In the genomic region with DNA sequence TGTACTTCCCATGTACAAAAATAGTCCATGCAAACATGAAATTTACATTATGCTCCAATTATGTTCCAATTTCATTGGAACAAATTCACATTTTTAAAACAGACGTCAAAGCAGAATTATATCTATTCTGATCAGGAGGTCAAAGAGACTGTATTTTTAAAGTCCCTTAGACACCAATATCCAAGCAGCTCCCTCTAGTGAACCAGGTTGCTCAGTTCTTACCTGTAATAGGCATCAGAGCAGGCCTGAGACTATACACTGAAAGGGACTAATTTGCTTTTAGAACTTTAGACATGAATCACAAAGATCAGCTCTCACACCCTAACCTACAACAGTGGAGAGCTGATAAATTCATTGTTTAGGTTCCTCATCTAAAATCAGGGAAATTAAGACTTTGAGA, we compare ENCODE assay signal across 1 cellular context.
TF ChIP-seq lines count a peak whose summit lies in the region.

No MANE protein-coding gene starts in this region.

TF ChIP-seq in WTC11, 78 proteins besides CTCF, POLR2A, EP300 and RAD21 (continued from another document):
- TF ChIP-seq, protein P1, sequence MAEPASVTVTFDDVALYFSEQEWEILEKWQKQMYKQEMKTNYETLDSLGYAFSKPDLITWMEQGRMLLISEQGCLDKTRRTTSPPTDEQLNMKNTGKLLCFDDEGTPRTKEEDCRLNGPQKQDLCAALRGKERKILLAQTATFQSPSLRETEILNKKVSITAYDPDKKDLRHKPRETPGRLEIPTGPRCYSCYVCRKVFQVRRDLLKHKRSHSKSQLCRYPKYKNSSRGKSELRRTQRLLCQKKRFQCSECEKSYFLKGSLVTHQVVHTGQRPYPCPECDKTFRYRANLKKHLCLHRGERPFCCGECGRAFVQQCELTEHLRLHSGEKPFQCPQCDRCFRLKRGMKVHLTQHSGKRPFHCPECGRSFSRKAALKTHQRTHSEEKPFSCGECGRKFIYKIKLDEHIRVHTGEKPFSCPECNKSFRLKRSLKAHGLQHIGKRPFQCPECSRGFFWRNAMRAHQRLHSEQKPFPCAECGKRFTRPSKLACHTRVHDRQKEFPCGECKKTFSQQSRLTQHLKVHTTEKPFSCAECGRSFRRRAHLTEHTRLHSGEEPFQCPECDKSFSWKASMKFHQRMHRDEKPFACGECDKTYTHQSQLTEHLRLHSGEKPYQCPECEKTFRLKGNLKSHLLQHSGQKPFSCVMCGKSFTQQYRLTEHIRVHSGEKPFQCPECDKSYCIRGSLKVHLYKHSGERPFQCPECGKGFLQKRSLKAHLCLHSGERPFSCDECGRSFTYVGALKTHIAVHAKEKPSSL (CRISPR knock-in tag; conservative IDR thresholded peaks at IDR 0.05), result no peak
- TF ChIP-seq CREM (CRISPR knock-in tag; IDR thresholded peaks at IDR 0.05) (no peak), TEAD1 (CRISPR knock-in tag; IDR thresholded peaks at IDR 0.05) (no peak)
